ENCODE assay signal across 10 cellular contexts in the genomic region with DNA sequence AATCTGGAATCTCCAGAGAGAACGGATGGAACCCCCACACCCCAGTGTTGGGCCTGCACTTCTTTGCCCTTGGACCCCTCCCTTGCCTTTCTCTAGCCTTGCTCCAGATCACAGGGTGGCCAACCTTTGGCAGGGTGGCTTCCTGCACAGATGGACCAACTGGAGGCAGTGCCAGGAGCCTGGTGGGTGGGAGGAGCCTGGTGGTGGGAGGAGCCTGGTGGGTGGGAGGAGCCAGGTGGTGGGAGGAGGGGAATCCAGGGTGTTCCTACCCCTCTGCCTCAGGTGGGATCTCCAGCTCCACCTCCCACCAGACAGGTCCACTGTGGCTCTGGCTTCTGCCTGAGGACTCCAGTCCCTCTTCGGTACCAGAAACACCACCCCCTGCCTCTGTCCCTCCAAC. TPM values are rescaled to one million over a fixed set of nuclear protein-coding genes. Genes with fewer than 3 reads are reported as not detected.
DNase-seq lines count a peak whose midpoint lies in the region; ATAC-seq and TF ChIP-seq lines count a peak whose summit lies in the region.
"Had no signal": no experiment of that assay in that cellular context is flagged by ENCODE, and none has a peak within 500 bp of the region (broad histone marks: within the 10 kb centered on the region; RNA-seq: fewer than 3 reads in every experiment).

No MANE protein-coding gene starts in this region.

- 90% methylated on average over 2 of the region's 2 CpGs for WGBS in smooth muscle cell (ENCODE audit: low lambda C conversion rate)

- no peak overlapping the region for H3K4me3 ChIP-seq in smooth muscle cell
- H3K4me3 ChIP-seq: SK-N-MC had no signal

- peaks cover 10% of the 10 kb centered on the region for H3K4me1 ChIP-seq in smooth muscle cell (ENCODE audit: low read depth)

- TF ChIP-seq CTCF in smooth muscle cell (IDR thresholded peaks at IDR 0.05; ENCODE audit: borderline replicate concordance, insufficient read depth, poor library complexity, severe bottlenecking) = no peak

- no peaks in the 10 kb centered on the region for H3K79me2 ChIP-seq in smooth muscle cell (ENCODE audit: low read depth)

- H3K36me3 ChIP-seq in smooth muscle cell (ENCODE audit: low read depth) = no peaks in the 10 kb centered on the region

- no peak overlapping the region for H3K9ac ChIP-seq in smooth muscle cell (ENCODE audit: low read depth)

- H2AFZ ChIP-seq in smooth muscle cell (ENCODE audit: low read depth) = no peak overlapping the region

- in situ Hi-C loops in SK-MEL-5 (cut with HindIII; ENCODE audit: low pct_unique_long_range_greater_than_20kb, low sequenced_read_pairs) = no loop called here

- ATAC-seq in esophagus mucosa = peak; percentile 25
- no peak for ATAC-seq in GM21737 (IDR thresholded peaks at IDR 0.05; ENCODE audit: unreplicated experiment)

- no peaks in the 10 kb centered on the region for H3K27me3 ChIP-seq in smooth muscle cell (ENCODE audit: low read depth)

- peak; percentile 71 for DNase-seq in DMS 273 (lab: John Stamatoyannopoulos, UW; ENCODE audit: unreplicated experiment)
- no peak for DNase-seq in DMS 273 treated with DMSO at 0.1 percent for 48 hours (lab: John Stamatoyannopoulos, UW)
- peak; percentile 48 for DNase-seq in SK-MEL-5 (ENCODE audit: low read depth, low spot score)
- no peak for DNase-seq in smooth muscle cell (lab: John Stamatoyannopoulos, UW; ENCODE audit: unreplicated experiment)
- DNase-seq in GOT3 (lab: John Stamatoyannopoulos, UW) = no peak
- DNase-seq in NCI-H2107 treated with DMSO at 0.1 percent for 48 hours (lab: John Stamatoyannopoulos, UW; ENCODE audit: unreplicated experiment) = no peak

- no peak overlapping the region for H3K27ac ChIP-seq in smooth muscle cell (ENCODE audit: low read depth)
- H3K27ac ChIP-seq: 22Rv1 had no signal

- no peaks in the 10 kb centered on the region for H3K9me3 ChIP-seq in smooth muscle cell (replicated peaks; ENCODE audit: low read depth)

- no peaks in the 10 kb centered on the region for H4K20me1 ChIP-seq in smooth muscle cell (ENCODE audit: low read depth)

- peak overlapping the region; percentile 78 for H3K4me2 ChIP-seq in smooth muscle cell

- peaks cover 10% of the 10 kb centered on the region for H3F3A ChIP-seq in smooth muscle cell (ENCODE audit: low read depth)

RNA-seq across cellular contexts. Expression of gene ORAI1, which starts 15.0 kb away (rescaled TPM):
- 16.9 and 22.2 TPM in 2 replicates for total RNA-seq in SK-MEL-5 (2014; rRNA removed; shearing (Covaris generic))
- polyA plus RNA-seq in SK-MEL-5 (2015; cell fraction: cytosol; rRNA removed) = 84.8 and 88.2 TPM in 2 replicates
- 4.3 and 4.7 TPM in 2 replicates for polyA plus RNA-seq in SK-MEL-5 (2015; cell fraction: nucleus; rRNA removed)
- 7.3 TPM for total RNA-seq in esophagus mucosa
- total RNA-seq in smooth muscle cell = 5.4 and 5.5 TPM in 2 replicates
- polyA plus RNA-seq in smooth muscle cell = 23.4 and 24.0 TPM in 2 replicates

RNA-seq across cellular contexts. Expression of gene KDM2B, which starts 30.5 kb away (rescaled TPM):
- 24.4 and 30.4 TPM in 2 replicates for total RNA-seq in SK-MEL-5 (2014; rRNA removed; shearing (Covaris generic))
- polyA plus RNA-seq in SK-MEL-5 (2015; cell fraction: cytosol; rRNA removed) = 40.0 and 50.1 TPM in 2 replicates
- 52.8 and 59.3 TPM in 2 replicates for polyA plus RNA-seq in SK-MEL-5 (2015; cell fraction: nucleus; rRNA removed)
- total RNA-seq in esophagus mucosa (20.0 TPM), smooth muscle cell (19.9 and 34.9 TPM in 2 replicates)
- 16.3 and 22.6 TPM in 2 replicates for polyA plus RNA-seq in smooth muscle cell

RNA-seq across cellular contexts. Expression of gene MORN3, which starts 58.1 kb away (rescaled TPM):
- total RNA-seq in SK-MEL-5 (2014; rRNA removed; shearing (Covaris generic)) = 0.13 TPM in 1 of 2 replicates, not detected in the other
- polyA plus RNA-seq in SK-MEL-5 (2015; cell fraction: cytosol; rRNA removed) = 0.03 TPM in 1 of 2 replicates, not detected in the other
- not detected in 2 replicates for polyA plus RNA-seq in SK-MEL-5 (2015; cell fraction: nucleus; rRNA removed)
- total RNA-seq in esophagus mucosa (0.08 TPM), smooth muscle cell (0.13 and 0.18 TPM in 2 replicates)
- polyA plus RNA-seq in smooth muscle cell = 0.11 and 2.0 TPM in 2 replicates

Comparison
In these comparisons a context has a peak if more than half of its experiments do, and no peak if none do; other contexts are left out.
1. DNase-seq: peak in DMS 273 (single experiment) and SK-MEL-5 (single experiment); none in DMS 273 treated with DMSO at 0.1 percent for 48 hours (single experiment), smooth muscle cell (single experiment), GOT3 (single experiment) and NCI-H2107 treated with DMSO at 0.1 percent for 48 hours (single experiment).